Comparison of ENCODE assay signal across 11 cellular contexts in genomic region chr1:234589854-234590620, GRCh38. TPM values are rescaled to one million over a fixed set of nuclear protein-coding genes. Genes with fewer than 3 reads are reported as not detected.
DNase-seq lines count a peak whose midpoint lies in the region; ATAC-seq, FAIRE-seq and TF ChIP-seq lines count a peak whose summit lies in the region.
"Had no signal": no experiment of that assay in that cellular context is flagged by ENCODE, and none has a peak within 500 bp of the region (broad histone marks: within the 10 kb centered on the region; RNA-seq: fewer than 3 reads in every experiment).

No MANE protein-coding gene starts in this region.

- no peak for ATAC-seq in GM19397 (IDR thresholded peaks at IDR 0.05; ENCODE audit: unreplicated experiment)

- intact Hi-C loops in breast epithelium (cut with DNase I; ENCODE audit: low total_unique reads) (no loop called here), transverse colon (cut with DNase I; ENCODE audit: low total_unique reads) (no loop called here)

- H3K27me3 ChIP-seq in breast epithelium (no peaks in the 10 kb centered on the region), transverse colon (no peaks in the 10 kb centered on the region)
- H3K27me3 ChIP-seq: neural progenitor cell had no signal

- H3K4me3 ChIP-seq in breast epithelium = no peak overlapping the region
- no peak overlapping the region for H3K4me3 ChIP-seq in transverse colon
- H3K4me3 ChIP-seq: neural progenitor cell had no signal

- TF ChIP-seq CTCF in breast epithelium (IDR thresholded peaks at IDR 0.05) (no peak), transverse colon (IDR thresholded peaks at IDR 0.05) (no peak)

- 73 to 82% methylated on average over 5 to 7 of the region's 7 CpGs for WGBS in transverse colon (ENCODE audit: low coverage in 1 of 2), 2 donors

- DNase-seq in HTR-8/SVneo (ENCODE audit: insufficient read length, low spot score) (no peak), breast epithelium (ENCODE audit: low spot score in 2 of 2) (no peak), iPS-NIHi11 (ENCODE audit: low spot score) (peak; percentile 41), transverse colon (no peak), dermis blood vessel endothelial cell (no peak), NCI-H748 (lab: John Stamatoyannopoulos, UW; ENCODE audit: unreplicated experiment) (no peak)
- DNase-seq: activated CD4-positive, alpha-beta T cell treated with anti-CD3 and anti-CD28 coated beads, Interleukin-2, amount 50 U/mL, for 4 hours; SW 1271 had no signal

- in situ Hi-C loops in transverse colon (cut with MboI; ENCODE audit: low pct_ligation_motif_present in 1 of 4, low pct_unique_long_range_greater_than_20kb in 1 of 4, low sequenced_read_pairs in 3 of 4) = loop anchor here in 3 of 4 donors (10.0 kb wide), 3 partner anchors 45 to 495 kb away; no protein-coding TSS in a partner anchor

- H3K4me1 ChIP-seq in breast epithelium (peaks cover 0 to 2% of the 10 kb centered on the region in 2 donors), transverse colon (peaks cover 0 to 19% (median 3%) of the 10 kb centered on the region in 4 donors)
- H3K4me1 ChIP-seq: neural progenitor cell had no signal

- H3K9me3 ChIP-seq in breast epithelium (no peaks in the 10 kb centered on the region), transverse colon (no peaks in the 10 kb centered on the region)

- no peak for TF ChIP-seq POLR2A in breast epithelium (IDR thresholded peaks at IDR 0.05)
- no peak for TF ChIP-seq POLR2A in transverse colon (IDR thresholded peaks at IDR 0.05)

- peak overlapping the region; percentile 77 to 79 for H3K27ac ChIP-seq in breast epithelium
- H3K27ac ChIP-seq in transverse colon = peak overlapping the region; percentile 37 to 58 (median 50)
- H3K27ac ChIP-seq: neural progenitor cell had no signal

- no peak for TF ChIP-seq EP300 in transverse colon (IDR thresholded peaks at IDR 0.05; ENCODE audit: low read depth)

- H3K36me3 ChIP-seq in breast epithelium (no peaks in the 10 kb centered on the region), transverse colon (no peaks in the 10 kb centered on the region)
- H3K36me3 ChIP-seq: neural progenitor cell had no signal

- peak; percentile 28 for FAIRE-seq in HTR-8/SVneo (lab: Jason Lieb, UNC)
- FAIRE-seq: H54 had no signal

RNA-seq across cellular contexts. Expression of gene IRF2BP2, which starts 19.9 kb away (rescaled TPM):
- 100 to 1,000 TPM in 1 of 3 donors, 10 to 100 TPM in 2; 60.3 to 108 (median 84.9) TPM for total RNA-seq in breast epithelium
- total RNA-seq in transverse colon = 100 to 1,000 TPM in 1 of 4 donors, 10 to 100 TPM in 3; 82.7 to 120 (median 93.3) TPM
- 104 and 115 TPM in 2 replicates for total RNA-seq in dermis blood vessel endothelial cell
